ENCODE assay signal across 18 cellular contexts in the genomic region with DNA sequence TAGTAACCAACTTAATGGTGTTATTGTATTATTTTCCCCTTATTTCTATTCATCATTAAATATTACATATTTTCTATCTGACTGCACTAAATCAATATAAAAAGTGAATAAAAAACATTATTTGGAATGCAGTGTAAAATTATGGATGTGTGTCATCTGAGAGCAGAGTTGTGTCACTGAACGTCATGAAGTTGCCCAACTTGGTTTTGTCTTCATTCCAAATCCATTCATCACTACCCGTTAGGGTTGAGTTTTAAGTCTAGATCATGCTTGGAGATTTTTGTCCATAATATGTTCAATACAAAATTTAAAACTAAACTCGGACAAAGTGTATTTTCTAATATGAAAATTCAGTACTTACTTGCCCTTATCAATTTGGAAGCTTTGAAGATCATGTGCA. TPM values are rescaled to one million over a fixed set of nuclear protein-coding genes. Genes with fewer than 3 reads are reported as not detected.
A peak's percentile ranks its signal among the peaks of the same experiment; 100 is the strongest.
DNase-seq lines count a peak whose midpoint lies in the region; ATAC-seq, FAIRE-seq and TF ChIP-seq lines count a peak whose summit lies in the region.
"Had no signal": no experiment of that assay in that cellular context is flagged by ENCODE, and none has a peak within 500 bp of the region (broad histone marks: within the 10 kb centered on the region; RNA-seq: fewer than 3 reads in every experiment).

No MANE protein-coding gene starts in this region.

- H3K4me1 Mint-ChIP-seq in immature natural killer cell (peaks cover 0 to 85% of the 10 kb centered on the region in 2 donors), endodermal cell (no peaks in the 10 kb centered on the region)
- H3K4me1 Mint-ChIP-seq: CD4-positive, alpha-beta memory T cell had no signal

- TF ChIP-seq CTCF in bronchial epithelial cell (IDR thresholded peaks at IDR 0.05; ENCODE audit: insufficient read depth, low read length, severe bottlenecking) (no peak), endodermal cell (conservative IDR thresholded peaks at IDR 0.05) (no peak)

- 40 to 43% methylated on average over 3 of the region's 3 CpGs for WGBS in GM23248 (ENCODE audit: low coverage in 1 of 2, low lambda C conversion rate in 2 of 2, missing lambda C conversion rate in 2 of 2), 2 experiments
- 46 to 55% methylated on average over 3 of the region's 3 CpGs for WGBS in aorta, 2 donors
- WGBS in endodermal cell (ENCODE audit: insufficient coverage in 1 of 2, insufficient read length in 1 of 2), 2 experiments = 50% methylated on average over 1 of the region's 3 CpGs; no CpG with 5 or more reads in 1 of the 2 experiments

- no peaks in the 10 kb centered on the region for H4K20me1 ChIP-seq in GM23248 (ENCODE audit: insufficient read depth)

- no peak overlapping the region for H2AFZ ChIP-seq in GM23248

- no peak for ATAC-seq in aorta (ENCODE audit: low FRiP score)

- no peak overlapping the region for H3K27ac ChIP-seq in GM23248
- H3K27ac ChIP-seq in aorta (ENCODE audit: low read depth in 1 of 2, low read length in 2 of 2) = no peak overlapping the region
- H3K27ac ChIP-seq in endodermal cell (ENCODE audit: low read depth, low read length) = no peak overlapping the region
- H3K27ac ChIP-seq: C4-2B, HL-60 had no signal

- no peaks in the 10 kb centered on the region for H3F3A ChIP-seq in GM23248 (ENCODE audit: insufficient read depth)

- no peaks in the 10 kb centered on the region for H3K79me2 ChIP-seq in GM23248 (ENCODE audit: insufficient read depth)

- H3K27me3 ChIP-seq in GM23248 (replicated peaks; ENCODE audit: insufficient read depth) = no peaks in the 10 kb centered on the region
- H3K27me3 ChIP-seq in bronchial epithelial cell (ENCODE audit: control insufficient read depth, insufficient read depth, low read length) = no peaks in the 10 kb centered on the region
- no peaks in the 10 kb centered on the region for H3K27me3 ChIP-seq in aorta (ENCODE audit: control insufficient read depth in 1 of 2, insufficient read depth in 2 of 2, low read length in 1 of 2)
- H3K27me3 ChIP-seq in endodermal cell (ENCODE audit: control insufficient read depth, insufficient read depth, low read length, poor library complexity, severe bottlenecking) = no peaks in the 10 kb centered on the region
- H3K27me3 ChIP-seq: BE2C had no signal

- H3K27ac Mint-ChIP-seq in immature natural killer cell (peak overlapping the region in 4 of 6 donors; percentile 9 to 73 (median 44)), endodermal cell (no peak overlapping the region)
- H3K27ac Mint-ChIP-seq: CD4-positive, alpha-beta memory T cell had no signal

- in situ Hi-C loops in GM23248 (cut with MboI) = no loop called here

- H3K9me2 ChIP-seq in GM23248 (ENCODE audit: insufficient read depth) = no peaks in the 10 kb centered on the region

- H3K4me3 Mint-ChIP-seq in immature natural killer cell (no peak overlapping the region), endodermal cell (no peak overlapping the region)
- H3K4me3 Mint-ChIP-seq: CD4-positive, alpha-beta memory T cell had no signal

- H3K9me3 ChIP-seq in GM23248 (ENCODE audit: low read depth) = no peaks in the 10 kb centered on the region
- no peaks in the 10 kb centered on the region for H3K9me3 ChIP-seq in aorta (ENCODE audit: control insufficient read depth, low read length)
- H3K9me3 ChIP-seq in endodermal cell (ENCODE audit: control insufficient read depth, low read length) = no peaks in the 10 kb centered on the region
- H3K9me3 ChIP-seq: BE2C had no signal

- H3K27me3 Mint-ChIP-seq in immature natural killer cell (ENCODE audit: low read depth in 3 of 3) = peaks cover 0 to 2% (median 0%) of the 10 kb centered on the region in 3 donors
- H3K27me3 Mint-ChIP-seq in endodermal cell (ENCODE audit: insufficient read depth) = peaks cover 2% of the 10 kb centered on the region

- H3K9ac ChIP-seq in GM23248 = no peak overlapping the region
- no peak overlapping the region for H3K9ac ChIP-seq in endodermal cell (ENCODE audit: extremely low read depth, low read length, poor library complexity, severe bottlenecking)

- intact Hi-C loops in aorta (cut with DNase I) = no loop called here

- no peak overlapping the region for H3K4me2 ChIP-seq in GM23248 (ENCODE audit: unreplicated experiment)

- H3K36me3 Mint-ChIP-seq in immature natural killer cell (peaks cover 28 to 58% (median 28%) of the 10 kb centered on the region in 3 donors), endodermal cell (ENCODE audit: low read depth) (no peaks in the 10 kb centered on the region)

- no peak overlapping the region for H3K4me3 ChIP-seq in GM23248
- H3K4me3 ChIP-seq in bronchial epithelial cell (ENCODE audit: low read depth, low read length) = no peak overlapping the region
- no peak overlapping the region for H3K4me3 ChIP-seq in aorta (ENCODE audit: low read length in 2 of 2)
- no peak overlapping the region for H3K4me3 ChIP-seq in endodermal cell (ENCODE audit: low read length)

- FAIRE-seq in bronchial epithelial cell (lab: Jason Lieb, UNC) = no peak
- FAIRE-seq: D721Med, H54 had no signal

- no peaks in the 10 kb centered on the region for H3K36me3 ChIP-seq in GM23248 (ENCODE audit: low read depth)
- no peaks in the 10 kb centered on the region for H3K36me3 ChIP-seq in bronchial epithelial cell (ENCODE audit: control insufficient read depth, insufficient read depth, low read length)
- no peaks in the 10 kb centered on the region for H3K36me3 ChIP-seq in aorta (ENCODE audit: control insufficient read depth in 1 of 2, insufficient read depth in 2 of 2, low read length in 1 of 2)
- H3K36me3 ChIP-seq in endodermal cell (ENCODE audit: control insufficient read depth, insufficient read depth, low read length) = no peaks in the 10 kb centered on the region
- H3K36me3 ChIP-seq: BE2C had no signal

- H3K9me3 Mint-ChIP-seq in immature natural killer cell (no peaks in the 10 kb centered on the region), endodermal cell (no peaks in the 10 kb centered on the region)

- H3K4me1 ChIP-seq in GM23248 (ENCODE audit: insufficient read depth) (no peaks in the 10 kb centered on the region), aorta (ENCODE audit: control insufficient read depth in 1 of 2, insufficient read depth in 2 of 2, low read length in 2 of 2) (no peaks in the 10 kb centered on the region), endodermal cell (ENCODE audit: control insufficient read depth, insufficient read depth, low read length) (no peaks in the 10 kb centered on the region)
- H3K4me1 ChIP-seq: BE2C had no signal

- DNase-seq in GM23248 (peak; percentile 33), RKO (ENCODE audit: low spot score) (peak; percentile 7), bronchial epithelial cell (ENCODE audit: low read depth) (peak; percentile 38), immature natural killer cell (no peak), dedifferentiated amniotic fluid mesenchymal stem cell (ENCODE audit: extremely low spot score) (no peak), aorta (no peak), endodermal cell (no peak)
- no peak for DNase-seq in activated CD4-positive, alpha-beta T cell treated with anti-CD3 and anti-CD28 coated beads, Interleukin-2, amount 50 U/mL, for 4 hours
- DNase-seq: BE2C; CD4-positive, alpha-beta memory T cell; COR-L47; DMS153; DMS79 treated with DMSO at 0.1 percent for 48 hours; GF-D8 had no signal

RNA-seq across cellular contexts. Expression of gene KLRF1, which starts 16.1 kb away (rescaled TPM):
- not detected in 2 replicates for total RNA-seq in GM23248 (2014; rRNA removed; shearing (Covaris generic))
- polyA plus RNA-seq in GM23248 (2016; fragmentation: Nextera tagmentation; extraction: Ambion mirVana) (not detected in 2 replicates), immature natural killer cell (1,000 to 10,000 TPM; 1,026 to 1,807 (median 1,127) TPM), aorta (not detected)
- total RNA-seq in bronchial epithelial cell (0.13 TPM in 1 of 2 replicates, not detected in the other), aorta (1 to 10 TPM in 1 of 2 donors, under 1 TPM in 1; 0.36 to 1.1 TPM), endodermal cell (not detected)
- not detected for polyA plus RNA-seq in endodermal cell (2013, experiment 1 of 2)
- polyA plus RNA-seq in endodermal cell (2013, experiment 2 of 2) = not detected

RNA-seq across cellular contexts. Expression of gene CLEC2B, which starts 25.7 kb away (rescaled TPM):
- 6.2 and 7.2 TPM in 2 replicates for total RNA-seq in GM23248 (2014; rRNA removed; shearing (Covaris generic))
- polyA plus RNA-seq in GM23248 (2016; fragmentation: Nextera tagmentation; extraction: Ambion mirVana) (11.7 and 12.2 TPM in 2 replicates), immature natural killer cell (100 to 1,000 TPM in 2 of 3 donors, 10 to 100 TPM in 1; 92.8 to 134 (median 130) TPM), aorta (10 to 100 TPM in 1 of 2 donors, 1 to 10 TPM in 1; 1.2 to 10.9 TPM)
- total RNA-seq in bronchial epithelial cell (0.77 and 3.9 TPM in 2 replicates), aorta (10 to 100 TPM; 10.5 to 23.3 TPM), endodermal cell (not detected)
- polyA plus RNA-seq in endodermal cell (2013, experiment 1 of 2) = not detected
- polyA plus RNA-seq in endodermal cell (2013, experiment 2 of 2) = not detected

RNA-seq across cellular contexts. Expression of gene KLRF2, which starts 37.9 kb away (rescaled TPM):
- total RNA-seq in GM23248 (2014; rRNA removed; shearing (Covaris generic)) = not detected in 2 replicates
- polyA plus RNA-seq in GM23248 (2016; fragmentation: Nextera tagmentation; extraction: Ambion mirVana) = not detected in 2 replicates
- not detected in 2 replicates for total RNA-seq in bronchial epithelial cell
- 1 to 10 TPM in 1 of 3 donors, under 1 TPM in 1, not detected in 1; 0.94 to 3.4 TPM for polyA plus RNA-seq in immature natural killer cell
- not detected for total RNA-seq in aorta
- not detected for polyA plus RNA-seq in aorta
- total RNA-seq in endodermal cell = not detected
- not detected for polyA plus RNA-seq in endodermal cell (2013, experiment 1 of 2)
- not detected for polyA plus RNA-seq in endodermal cell (2013, experiment 2 of 2)
- total RNA-seq: CD4-positive, alpha-beta memory T cell had no signal
- polyA plus RNA-seq: CD4-positive, alpha-beta memory T cell had no signal

Comparison
In these comparisons a context has a peak if more than half of its experiments do, and no peak if none do; other contexts are left out.
1. DNase-seq: peak in GM23248 (single experiment), RKO (single experiment) and bronchial epithelial cell (single experiment); none in immature natural killer cell (0 of 3), dedifferentiated amniotic fluid mesenchymal stem cell (single experiment), aorta (0 of 2), activated CD4-positive, alpha-beta T cell treated with anti-CD3 and anti-CD28 coated beads, Interleukin-2, amount 50 U/mL, for 4 hours (0 of 2) and endodermal cell (single experiment).